In the genomic region with DNA sequence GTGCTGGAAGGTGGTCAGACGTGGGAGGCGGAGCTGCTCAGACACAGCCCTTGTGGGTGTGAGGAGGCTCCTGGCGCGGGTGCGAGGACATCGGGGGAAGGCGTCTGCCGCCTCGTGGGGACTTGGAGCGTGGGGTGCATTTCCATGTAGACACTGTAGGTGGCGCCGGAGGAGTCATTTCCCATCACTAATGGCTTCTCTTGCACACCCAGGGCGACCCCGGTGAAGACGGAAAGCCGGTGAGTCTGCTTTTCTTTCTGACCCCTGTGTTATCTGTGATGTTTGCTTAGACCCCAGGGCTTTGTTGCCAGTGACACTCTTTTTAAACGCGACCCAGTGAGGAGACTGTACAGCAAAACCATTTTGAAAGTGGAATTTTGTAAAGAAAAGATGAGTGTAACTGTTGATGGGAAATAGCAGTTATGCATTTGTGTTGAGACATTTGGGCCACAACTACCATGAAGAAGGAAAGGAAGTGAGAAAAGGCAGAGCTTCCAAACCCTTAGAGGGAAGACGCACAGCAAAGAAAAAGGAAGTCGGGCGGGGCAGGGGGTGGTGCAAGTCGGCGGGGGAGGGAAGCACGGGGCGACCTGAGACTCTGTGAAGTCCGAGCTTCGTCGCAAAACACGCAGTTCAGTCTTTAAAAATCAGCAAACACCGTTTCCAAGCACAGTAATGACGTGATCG, we compare ENCODE assay signal across 8 cellular contexts.
DNase-seq lines count a peak whose midpoint lies in the region; ATAC-seq and TF ChIP-seq lines count a peak whose summit lies in the region.

No MANE protein-coding gene starts in this region.

- H3K36me3 ChIP-seq in liver (ENCODE audit: control insufficient read depth in 4 of 4, insufficient read depth in 3 of 4, low read depth in 1 of 4, low read length in 3 of 4), result peaks cover 27 to 69% (median 36%) of the 10 kb centered on the region in 4 donors

- H3K4me1 ChIP-seq in liver (ENCODE audit: control insufficient read depth in 4 of 4, insufficient read depth in 4 of 4, low read length in 3 of 4), result peaks cover 0 to 11% (median 6%) of the 10 kb centered on the region in 4 donors

- WGBS in liver, result 45% methylated on average over 32 of the region's 32 CpGs

- H3K4me1 Mint-ChIP-seq in activated CD4-positive, alpha-beta T cell treated with anti-CD3 and anti-CD28 coated beads, Interleukin-2, amount 10 ng/mL, durations not matched to agents 24 days and 14 days, result peaks cover 24% of the 10 kb centered on the region

- ATAC-seq in GM18861 (IDR thresholded peaks at IDR 0.05; ENCODE audit: unreplicated experiment) (no peak), HG03342 (IDR thresholded peaks at IDR 0.05; ENCODE audit: unreplicated experiment) (no peak)

- H3K27me3 Mint-ChIP-seq in activated CD4-positive, alpha-beta T cell treated with anti-CD3 and anti-CD28 coated beads, Interleukin-2, amount 10 ng/mL, durations not matched to agents 24 days and 14 days, result no peaks in the 10 kb centered on the region

- H3K4me3 ChIP-seq in GM12875 (ENCODE audit: low read depth, low read length) (no peak overlapping the region), coronary artery (peak overlapping the region; percentile 41), liver (ENCODE audit: low read depth in 1 of 3, low read length in 3 of 3) (no peak overlapping the region)

- no peaks in the 10 kb centered on the region for H3K9me3 Mint-ChIP-seq in activated CD4-positive, alpha-beta T cell treated with anti-CD3 and anti-CD28 coated beads, Interleukin-2, amount 10 ng/mL, durations not matched to agents 24 days and 14 days

- TF ChIP-seq RAD21 in liver (IDR thresholded peaks at IDR 0.05), result peak in 1 of 2 donors; percentile 78

- peak overlapping the region; percentile 82 for H3K4me3 Mint-ChIP-seq in activated CD4-positive, alpha-beta T cell treated with anti-CD3 and anti-CD28 coated beads, Interleukin-2, amount 10 ng/mL, durations not matched to agents 24 days and 14 days

- no peaks in the 10 kb centered on the region for H3K9me3 ChIP-seq in liver (ENCODE audit: control insufficient read depth in 4 of 4, low read length in 3 of 4)

- intact Hi-C loops in activated CD4-positive, alpha-beta T cell treated with anti-CD3 and anti-CD28 coated beads, Interleukin-2, amount 10 ng/mL, durations not matched to agents 24 days and 14 days (cut with micrococcal nuclease), result loop anchor here (1.0 to 5.0 kb wide), 3 partner anchors 74 to 342 kb away; no protein-coding TSS in a partner anchor

- peak; percentile 65 for DNase-seq in NCI-H2196 (lab: John Stamatoyannopoulos, UW; ENCODE audit: unreplicated experiment)
- peak; percentile 93 for DNase-seq in activated CD4-positive, alpha-beta T cell treated with anti-CD3 and anti-CD28 coated beads, Interleukin-2, amount 10 ng/mL, durations not matched to agents 24 days and 14 days
- no peak for DNase-seq in coronary artery (ENCODE audit: low spot score)
- peak; percentile 72 to 79 for DNase-seq in stimulated activated CD4-positive, alpha-beta T cell treated with anti-CD3 and anti-CD28 coated beads, Interleukin-4, amount 100 ng/mL, for 4 hours

- H3K9ac ChIP-seq in liver (ENCODE audit: low read depth in 1 of 2, low read length in 2 of 2), result no peak overlapping the region

- TF ChIP-seq CTCF in GM12875 (IDR thresholded peaks at IDR 0.05; ENCODE audit: borderline replicate concordance, insufficient read depth, low read depth, low read length) (peak; percentile 87), coronary artery (IDR thresholded peaks at IDR 0.05) (peak; percentile 68), liver (IDR thresholded peaks at IDR 0.05; ENCODE audit: low read depth, low read length, missing input control) (peak; percentile 78)

- H3K36me3 Mint-ChIP-seq in activated CD4-positive, alpha-beta T cell treated with anti-CD3 and anti-CD28 coated beads, Interleukin-2, amount 10 ng/mL, durations not matched to agents 24 days and 14 days (ENCODE audit: low read depth), result no peaks in the 10 kb centered on the region

- H3K27ac ChIP-seq in coronary artery (peak overlapping the region in 1 of 2 donors; percentile 78), liver (ENCODE audit: low read depth in 1 of 2, low read length in 2 of 2) (peak overlapping the region; percentile 35 to 45)

- no peaks in the 10 kb centered on the region for H3K27me3 ChIP-seq in liver (ENCODE audit: control insufficient read depth in 4 of 4, insufficient read depth in 4 of 4, low read length in 3 of 4)

- H3K27ac Mint-ChIP-seq in activated CD4-positive, alpha-beta T cell treated with anti-CD3 and anti-CD28 coated beads, Interleukin-2, amount 10 ng/mL, durations not matched to agents 24 days and 14 days, result peak overlapping the region; percentile 98

TF ChIP-seq in liver, 16 proteins besides CTCF, POLR2A, EP300 and RAD21:
- TF ChIP-seq, protein P1, sequence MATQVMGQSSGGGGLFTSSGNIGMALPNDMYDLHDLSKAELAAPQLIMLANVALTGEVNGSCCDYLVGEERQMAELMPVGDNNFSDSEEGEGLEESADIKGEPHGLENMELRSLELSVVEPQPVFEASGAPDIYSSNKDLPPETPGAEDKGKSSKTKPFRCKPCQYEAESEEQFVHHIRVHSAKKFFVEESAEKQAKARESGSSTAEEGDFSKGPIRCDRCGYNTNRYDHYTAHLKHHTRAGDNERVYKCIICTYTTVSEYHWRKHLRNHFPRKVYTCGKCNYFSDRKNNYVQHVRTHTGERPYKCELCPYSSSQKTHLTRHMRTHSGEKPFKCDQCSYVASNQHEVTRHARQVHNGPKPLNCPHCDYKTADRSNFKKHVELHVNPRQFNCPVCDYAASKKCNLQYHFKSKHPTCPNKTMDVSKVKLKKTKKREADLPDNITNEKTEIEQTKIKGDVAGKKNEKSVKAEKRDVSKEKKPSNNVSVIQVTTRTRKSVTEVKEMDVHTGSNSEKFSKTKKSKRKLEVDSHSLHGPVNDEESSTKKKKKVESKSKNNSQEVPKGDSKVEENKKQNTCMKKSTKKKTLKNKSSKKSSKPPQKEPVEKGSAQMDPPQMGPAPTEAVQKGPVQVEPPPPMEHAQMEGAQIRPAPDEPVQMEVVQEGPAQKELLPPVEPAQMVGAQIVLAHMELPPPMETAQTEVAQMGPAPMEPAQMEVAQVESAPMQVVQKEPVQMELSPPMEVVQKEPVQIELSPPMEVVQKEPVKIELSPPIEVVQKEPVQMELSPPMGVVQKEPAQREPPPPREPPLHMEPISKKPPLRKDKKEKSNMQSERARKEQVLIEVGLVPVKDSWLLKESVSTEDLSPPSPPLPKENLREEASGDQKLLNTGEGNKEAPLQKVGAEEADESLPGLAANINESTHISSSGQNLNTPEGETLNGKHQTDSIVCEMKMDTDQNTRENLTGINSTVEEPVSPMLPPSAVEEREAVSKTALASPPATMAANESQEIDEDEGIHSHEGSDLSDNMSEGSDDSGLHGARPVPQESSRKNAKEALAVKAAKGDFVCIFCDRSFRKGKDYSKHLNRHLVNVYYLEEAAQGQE (IDR thresholded peaks at IDR 0.05), result no peak
- peak in 1 of 2 donors; percentile 20 for TF ChIP-seq RXRA (IDR thresholded peaks at IDR 0.05)
TF ChIP-seq in liver: peak in this region for 1.
